ENCODE assay signal across 8 cellular contexts in the genomic region with DNA sequence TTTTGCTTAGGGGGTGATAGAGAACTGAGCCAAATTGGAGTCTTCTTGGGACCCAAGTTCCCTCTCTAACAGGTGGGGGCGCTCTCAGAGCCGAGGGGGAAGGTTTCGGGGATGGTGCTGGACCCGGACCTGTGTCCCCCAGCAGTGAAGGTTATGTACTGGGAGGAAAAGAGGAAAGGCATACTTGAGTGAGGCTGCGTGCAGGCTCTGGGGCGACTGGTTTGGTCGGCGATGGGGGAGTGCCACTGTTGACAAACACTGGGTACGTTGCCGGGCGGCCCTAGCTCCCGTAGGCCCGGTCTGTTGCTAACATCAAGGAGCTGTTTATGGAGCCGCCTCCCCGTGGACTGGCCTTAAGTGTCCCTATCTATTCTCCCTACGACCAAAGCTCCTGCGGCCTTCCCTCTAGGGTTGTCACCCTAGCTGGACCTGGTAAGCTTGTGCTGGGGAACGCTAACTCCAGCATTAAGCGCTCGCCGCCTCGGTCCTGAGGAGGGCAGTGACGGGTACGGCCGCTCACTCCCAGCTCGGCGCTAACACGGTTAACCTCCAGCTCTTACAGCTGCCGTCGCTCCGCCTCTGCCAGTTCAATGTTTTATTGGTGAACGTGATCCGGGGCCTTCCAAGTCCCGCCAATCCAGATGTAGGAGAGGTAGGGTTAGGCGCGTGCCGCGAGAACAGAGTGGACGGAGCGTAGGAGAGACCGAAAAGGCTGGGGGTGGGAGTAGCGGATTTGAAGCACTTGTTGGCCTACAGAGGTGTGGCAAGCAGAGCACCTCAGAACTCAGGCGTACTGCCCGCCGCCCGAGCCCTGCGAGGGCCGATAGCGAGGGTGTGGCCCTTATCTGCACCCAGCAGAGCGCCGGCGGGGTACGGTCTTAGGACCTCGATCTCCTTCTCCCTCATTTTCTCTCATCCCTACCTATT. TPM values are rescaled to one million over a fixed set of nuclear protein-coding genes. Genes with fewer than 3 reads are reported as not detected.
DNase-seq lines count a peak whose midpoint lies in the region; ATAC-seq, FAIRE-seq and TF ChIP-seq lines count a peak whose summit lies in the region.

A gene (plus strand): TSS at position 685 of the 927 bp plus-strand sequence. CDS start 422 bp downstream, outside the sequence.

- H3K27me3 Mint-ChIP-seq in immature natural killer cell (ENCODE audit: low read depth in 3 of 3), result peaks cover 0 to 12% (median 8%) of the 10 kb centered on the region in 3 donors

- peaks cover 14% of the 10 kb centered on the region for H3K36me3 ChIP-seq in bronchial epithelial cell (ENCODE audit: control insufficient read depth, insufficient read depth, low read length)

- peaks cover 2 to 18% (median 4%) of the 10 kb centered on the region in 3 donors for H3K36me3 Mint-ChIP-seq in immature natural killer cell

- peak within 1 kb of the TSS; percentile 95 to 99 (median 98) for H3K27ac Mint-ChIP-seq in immature natural killer cell

- DNase-seq in AG09309 (ENCODE audit: low read depth), result peak; percentile 94
- DNase-seq in NCI-H2227 treated with DMSO at 0.1 percent for 48 hours (lab: John Stamatoyannopoulos, UW), result peak; percentile 99
- DNase-seq in bronchial epithelial cell (ENCODE audit: low read depth), result peak; percentile 98
- DNase-seq in immature natural killer cell, result peak; percentile 94 to 95 (median 94)
- peak; percentile 95 for DNase-seq in smooth muscle cell of the brain vasculature (ENCODE audit: low read depth, low spot score)

- no peaks in the 10 kb centered on the region for H3K27me3 ChIP-seq in bronchial epithelial cell (ENCODE audit: control insufficient read depth, insufficient read depth, low read length)

- peak; percentile 59 for TF ChIP-seq CTCF in AG09309 (IDR thresholded peaks at IDR 0.05; ENCODE audit: control insufficient read depth, insufficient read depth, low read depth, low read length, missing control alignments)
- peak; percentile 61 for TF ChIP-seq CTCF in WI38 (IDR thresholded peaks at IDR 0.05; ENCODE audit: low read depth, low read length)
- peak; percentile 46 for TF ChIP-seq CTCF in bronchial epithelial cell (IDR thresholded peaks at IDR 0.05; ENCODE audit: insufficient read depth, low read length, severe bottlenecking)

- peak; percentile 94 for ATAC-seq in GM18909 (IDR thresholded peaks at IDR 0.05; ENCODE audit: poor library complexity, unreplicated experiment)
- peak; percentile 94 for ATAC-seq in HG03175 (IDR thresholded peaks at IDR 0.05; ENCODE audit: unreplicated experiment)

- H3K4me3 Mint-ChIP-seq in immature natural killer cell, result peak within 1 kb of the TSS; percentile 89 to 96 (median 93)

- no peaks in the 10 kb centered on the region for H3K9me3 Mint-ChIP-seq in immature natural killer cell

- peak within 1 kb of the TSS; percentile 81 for H3K4me3 ChIP-seq in AG09309 (ENCODE audit: control insufficient read depth, low read depth, low read length)
- peak within 1 kb of the TSS; percentile 69 for H3K4me3 ChIP-seq in WI38 (ENCODE audit: low read depth, low read length)
- H3K4me3 ChIP-seq in bronchial epithelial cell (ENCODE audit: low read depth, low read length), result peak within 1 kb of the TSS; percentile 60

- H3K4me1 Mint-ChIP-seq in immature natural killer cell, result peaks cover 49 to 66% of the 10 kb centered on the region in 2 donors

- FAIRE-seq in bronchial epithelial cell (lab: Jason Lieb, UNC), result peak; percentile 81

RNA-seq across cellular contexts. Expression of the gene that starts here (rescaled TPM):
- total RNA-seq in bronchial epithelial cell, result 10.0 and 11.0 TPM in 2 replicates
- 10 to 100 TPM; 18.2 to 30.1 (median 21.9) TPM for polyA plus RNA-seq in immature natural killer cell

Comparison
In these comparisons a context has a peak if more than half of its experiments do, and no peak if none do; other contexts are left out.
1. Peak in every context shown above with its lines: DNase-seq, ATAC-seq and H3K4me3 ChIP-seq.